17 cellular contexts compared by ENCODE assay signal in the genomic region with DNA sequence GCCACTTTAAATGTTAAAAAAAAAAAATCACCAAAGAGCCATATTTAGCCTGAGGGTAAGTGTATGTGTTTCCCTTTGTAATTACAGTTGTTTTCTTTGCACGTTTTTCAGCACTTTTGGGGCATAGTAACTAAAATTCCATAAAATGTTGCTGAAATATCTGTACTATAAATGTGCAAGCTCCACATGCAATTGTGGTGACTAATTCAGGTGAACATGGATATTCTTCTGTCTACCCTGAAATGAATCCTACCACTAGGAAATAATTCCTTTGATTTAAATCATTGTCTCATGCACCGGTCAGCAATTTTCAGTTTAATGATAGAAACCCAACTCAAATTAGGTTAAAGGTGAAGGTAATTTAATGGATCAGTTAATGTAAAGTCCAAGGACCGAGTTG.
"Had no signal": no experiment of that assay in that cellular context is flagged by ENCODE, and none has a peak within 500 bp of the region (broad histone marks: within the 10 kb centered on the region; RNA-seq: fewer than 3 reads in every experiment).

No MANE protein-coding gene starts in this region.

- H2AFZ ChIP-seq: hepatocyte had no signal

- DNase-seq: effector memory CD8-positive, alpha-beta T cell; erythroblast; head of caudate nucleus; midbrain; naive B cell; occipital lobe; pancreas; right cardiac atrium; spleen; stimulated activated CD4-positive, alpha-beta T cell treated with anti-CD3 and anti-CD28 coated beads, Interleukin-15, amount 100 ng/mL, for 24 hours; stimulated activated CD4-positive, alpha-beta T cell treated with anti-CD3 and anti-CD28 coated beads, Interleukin-1b, Interleukin-23, amount 100 ng/mL, for 48 hours; stimulated activated CD4-positive, alpha-beta T cell treated with anti-CD3 and anti-CD28 coated beads, Interleukin-4, amount 100 ng/mL, for 4 hours; stimulated activated naive B cell treated with anti-CD40 and anti-IgM and Interleukin-4, amounts not matched to agents 10 μg/mL and 1 μg/mL and 100 μg/mL, for 72 hours; stimulated activated naive CD8-positive, alpha-beta T cell treated with anti-CD3 and anti-CD28 coated beads, Interleukin-15, amount 100 ng/mL, for 72 hours; testis; transverse colon had no signal

- H3K4me3 ChIP-seq: hepatocyte, pancreas, spleen, testis, transverse colon had no signal

- FAIRE-seq: pancreas had no signal

- H3K4me2 ChIP-seq: hepatocyte had no signal

- H3K9me3 ChIP-seq: pancreas, spleen, testis, transverse colon had no signal

- H3K27ac ChIP-seq: pancreas, spleen, testis, transverse colon had no signal

- H3K79me2 ChIP-seq: hepatocyte had no signal

- H3K36me3 ChIP-seq: pancreas, spleen, transverse colon had no signal

- H3K27me3 ChIP-seq: hepatocyte, pancreas, testis had no signal

- H3K4me1 ChIP-seq: pancreas, spleen, testis, transverse colon had no signal

- ATAC-seq: effector memory CD8-positive, alpha-beta T cell; pancreas; right cardiac atrium; stimulated activated naive B cell treated with anti-CD40 and anti-IgM and Interleukin-4, amounts not matched to agents 10 μg/mL and 1 μg/mL and 100 μg/mL, for 72 hours; stimulated activated naive CD8-positive, alpha-beta T cell treated with anti-CD3 and anti-CD28 coated beads, Interleukin-15, amount 100 ng/mL, for 72 hours had no signal
